Comparison of ENCODE assay signal across 12 cellular contexts in genomic region chr6:28769626-28770402, GRCh38.
DNase-seq lines count a peak whose midpoint lies in the region; ATAC-seq and TF ChIP-seq lines count a peak whose summit lies in the region.
"Had no signal": no experiment of that assay in that cellular context is flagged by ENCODE, and none has a peak within 500 bp of the region (broad histone marks: within the 10 kb centered on the region; RNA-seq: fewer than 3 reads in every experiment).

No MANE protein-coding gene starts in this region.

- H3K36me3 ChIP-seq in HCT116 (ENCODE audit: control insufficient read depth in 1 of 2, insufficient read depth in 2 of 2, low read length in 2 of 2): no peaks in the 10 kb centered on the region
- no peaks in the 10 kb centered on the region for H3K36me3 ChIP-seq in RWPE2 (ENCODE audit: low read depth)
- no peaks in the 10 kb centered on the region for H3K36me3 ChIP-seq in fibroblast of lung (ENCODE audit: control insufficient read depth, insufficient read depth, low read length)

- CTCF ChIA-PET in HCT116 (lab: Charles Lee): interaction anchor here (0.8 to 1.4 kb wide), 4 partner anchors 10 to 90 kb away, joined by 3 to 6 read pairs (median 3); no protein-coding TSS in a partner anchor

- H3K36me3 Mint-ChIP-seq in activated T-cell treated with anti-CD3 and anti-CD28 coated beads, Interleukin-2, amount 50 U/mL, for 72 hours (ENCODE audit: insufficient read depth in 2 of 2): peaks cover 15 to 23% of the 10 kb centered on the region in 2 donors
- H3K36me3 Mint-ChIP-seq in mesothelial cell of epicardium: no peaks in the 10 kb centered on the region

- H3K4me2 ChIP-seq in HCT116 (ENCODE audit: low read length) (0 out of 2 replicates have a peak overlapping the region, but pooled peaks have one; percentile 21), fibroblast of lung (ENCODE audit: extremely low read depth, insufficient read depth, low read length) (no peak overlapping the region)

- H3K27ac ChIP-seq in 22Rv1 (no peak overlapping the region), HCT116 (ENCODE audit: low read depth, low read length) (no peak overlapping the region), RWPE2 (ENCODE audit: poor library complexity, severe bottlenecking) (no peak overlapping the region), fibroblast of lung (ENCODE audit: insufficient read depth, low read length) (no peak overlapping the region)

- no peaks in the 10 kb centered on the region for H3K27me3 ChIP-seq in HCT116 (ENCODE audit: insufficient read depth, low read length)
- peaks cover 97% of the 10 kb centered on the region for H3K27me3 ChIP-seq in RWPE2 (ENCODE audit: insufficient read depth, poor library complexity, severe bottlenecking)
- peaks cover 34% of the 10 kb centered on the region for H3K27me3 ChIP-seq in fibroblast of lung (ENCODE audit: control insufficient read depth, insufficient read depth, low read length)

- H2AFZ ChIP-seq in HCT116 (ENCODE audit: low read depth, low read length, poor library complexity, severe bottlenecking): peak overlapping the region; percentile 87
- H2AFZ ChIP-seq in fibroblast of lung (ENCODE audit: low read length): no peak overlapping the region

- ATAC-seq in HCT116 (peak; percentile 71), RWPE2 (ENCODE audit: low read depth) (peak; percentile 72; the same call in 2 of the 3 replicates), HG02798 (IDR thresholded peaks at IDR 0.05; ENCODE audit: poor library complexity, unreplicated experiment) (no peak)
- no peak for ATAC-seq in activated T-cell treated with anti-CD3 and anti-CD28 coated beads, Interleukin-2, amount 50 U/mL, for 72 hours (replicated peaks in 1 of 2)

- H3K4me1 ChIP-seq in HCT116 (ENCODE audit: control insufficient read depth in 1 of 2, insufficient read depth in 2 of 2, low read length in 2 of 2) (peaks cover 22 to 36% of the 10 kb centered on the region in 2 experiments), RWPE2 (ENCODE audit: insufficient read depth, poor library complexity, severe bottlenecking) (no peaks in the 10 kb centered on the region), fibroblast of lung (ENCODE audit: control insufficient read depth, extremely low read depth, insufficient read depth, low read length) (no peaks in the 10 kb centered on the region)

- H3K9me3 ChIP-seq in HCT116 (ENCODE audit: control insufficient read depth in 1 of 2, insufficient read depth in 1 of 2, low read depth in 1 of 2, low read length in 2 of 2) (no peaks in the 10 kb centered on the region), RWPE2 (ENCODE audit: severe bottlenecking) (no peaks in the 10 kb centered on the region), fibroblast of lung (ENCODE audit: control insufficient read depth, insufficient read depth, low read depth, low read length) (no peaks in the 10 kb centered on the region)

- TF ChIP-seq RAD21 in HCT116 (IDR thresholded peaks at IDR 0.05; ENCODE audit: low read depth): peak; percentile 61

- TF ChIP-seq POLR2A in HCT116 (IDR thresholded peaks at IDR 0.05; ENCODE audit: borderline replicate concordance, extremely low read depth, insufficient read depth, insufficient read length): no peak

- H3K4me3 ChIP-seq in HCT116 (replicated peaks in 1 of 2; ENCODE audit: low read depth in 1 of 2, low read length in 2 of 2) (no peak overlapping the region), RWPE2 (ENCODE audit: severe bottlenecking) (no peak overlapping the region), fibroblast of lung (replicated peaks in 1 of 4; ENCODE audit: control extremely low read depth in 1 of 4, insufficient read depth in 1 of 4, low read depth in 3 of 4, low read length in 4 of 4) (no peak overlapping the region)

- H3K9me3 Mint-ChIP-seq in activated T-cell treated with anti-CD3 and anti-CD28 coated beads, Interleukin-2, amount 50 U/mL, for 72 hours: peaks cover 4 to 10% of the 10 kb centered on the region in 2 donors
- no peaks in the 10 kb centered on the region for H3K9me3 Mint-ChIP-seq in mesothelial cell of epicardium

- no peak overlapping the region for H3K27ac Mint-ChIP-seq in activated T-cell treated with anti-CD3 and anti-CD28 coated beads, Interleukin-2, amount 50 U/mL, for 72 hours
- H3K27ac Mint-ChIP-seq in mesothelial cell of epicardium: no peak overlapping the region
- H3K27ac Mint-ChIP-seq: activated naive CD4-positive, alpha-beta T cell treated with anti-CD3 and anti-CD28 coated beads for 36 hours; CD4-positive, CD25-positive, alpha-beta regulatory T cell had no signal

- POLR2A ChIA-PET in HCT116 (lab: Charles Lee): interaction anchor here (1.3 kb wide), 1 partner anchor 11 kb away, joined by 4 read pairs; no protein-coding TSS in a partner anchor

- no TSS peak for BruUV-seq in HCT116 (replicated peaks; lab: Mats Ljungman, UMichigan)

- TF ChIP-seq CTCF in 22Rv1 (IDR thresholded peaks at IDR 0.05) (peak; percentile 67), HCT116 (IDR thresholded peaks at IDR 0.05 in 2 of 3, conservative IDR thresholded peaks at IDR 0.05 in 1 of 3; ENCODE audit: borderline replicate concordance in 1 of 3, insufficient read depth in 1 of 3, low read depth in 2 of 3, low read length in 2 of 3) (peak; percentile 28 to 53 (median 35); a peak in 5 of 6 replicates), RWPE2 (IDR thresholded peaks at IDR 0.05; ENCODE audit: poor library complexity, severe bottlenecking) (no peak), fibroblast of lung (conservative IDR thresholded peaks at IDR 0.05 in 1 of 2, IDR thresholded peaks at IDR 0.05 in 1 of 2; ENCODE audit: low read depth in 1 of 2, low read length in 2 of 2) (no peak), mesothelial cell of epicardium (IDR thresholded peaks at IDR 0.05; ENCODE audit: unreplicated experiment) (no peak)

- H3K4me1 Mint-ChIP-seq in activated T-cell treated with anti-CD3 and anti-CD28 coated beads, Interleukin-2, amount 50 U/mL, for 72 hours (ENCODE audit: low read depth): peaks cover 26% of the 10 kb centered on the region
- H3K4me1 Mint-ChIP-seq in mesothelial cell of epicardium: peaks cover 6% of the 10 kb centered on the region

- no peaks in the 10 kb centered on the region for H3K79me2 ChIP-seq in HCT116 (ENCODE audit: insufficient read depth, low read length)
- no peaks in the 10 kb centered on the region for H3K79me2 ChIP-seq in fibroblast of lung (ENCODE audit: control insufficient read depth, insufficient read depth, low read length)

- H3K9ac ChIP-seq in HCT116 (ENCODE audit: low read length): no peak overlapping the region
- H3K9ac ChIP-seq in fibroblast of lung (ENCODE audit: insufficient read depth, low read length): no peak overlapping the region

- RAD21 ChIA-PET in HCT116 (lab: Charles Lee; ENCODE audit: low non-redundant PET in 1 of 2, low total read pairs in 2 of 2, uncharacterized antibody in 2 of 2, unreplicated experiment in 2 of 2): no interaction called here

- H3K9me2 ChIP-seq in HCT116 (ENCODE audit: insufficient read depth): no peaks in the 10 kb centered on the region

- intact Hi-C loops in HCT116 (cut with micrococcal nuclease): no loop called here

- H3K4me3 Mint-ChIP-seq in activated T-cell treated with anti-CD3 and anti-CD28 coated beads, Interleukin-2, amount 50 U/mL, for 72 hours: no peak overlapping the region
- no peak overlapping the region for H3K4me3 Mint-ChIP-seq in mesothelial cell of epicardium
- H3K4me3 Mint-ChIP-seq: activated naive CD4-positive, alpha-beta T cell treated with anti-CD3 and anti-CD28 coated beads for 36 hours; CD4-positive, CD25-positive, alpha-beta regulatory T cell had no signal

- peaks cover 97% of the 10 kb centered on the region for H3K27me3 Mint-ChIP-seq in activated T-cell treated with anti-CD3 and anti-CD28 coated beads, Interleukin-2, amount 50 U/mL, for 72 hours (ENCODE audit: low read depth)
- peaks cover 100% of the 10 kb centered on the region for H3K27me3 Mint-ChIP-seq in mesothelial cell of epicardium (ENCODE audit: low read depth)

- DNase-seq in HCT116 (ENCODE audit: low read depth, low spot score) (no peak), RWPE2 (ENCODE audit: low spot score) (no peak), fibroblast of lung (ENCODE audit: low read depth in 2 of 2) (peak; percentile 14 to 51), amygdala (lab: John Stamatoyannopoulos, UW) (no peak), mesothelial cell of epicardium (ENCODE audit: low spot score in 2 of 2, unreplicated experiment in 2 of 2) (no peak)
- DNase-seq in activated T-cell treated with anti-CD3 and anti-CD28 coated beads, Interleukin-2, amount 50 U/mL, for 72 hours: no peak
- DNase-seq: activated naive CD4-positive, alpha-beta T cell treated with anti-CD3 and anti-CD28 coated beads for 36 hours; CD4-positive, CD25-positive, alpha-beta regulatory T cell; NCI-H146; T-helper 2 cell had no signal

- no peaks in the 10 kb centered on the region for H4K20me1 ChIP-seq in HCT116 (ENCODE audit: insufficient read depth)
- H4K20me1 ChIP-seq in fibroblast of lung (ENCODE audit: control insufficient read depth, extremely low read depth, insufficient read depth, low read length): no peaks in the 10 kb centered on the region

TF ChIP-seq in HCT116, 20 proteins besides CTCF, POLR2A, EP300 and RAD21:
- TF ChIP-seq SP1 (IDR thresholded peaks at IDR 0.05; ENCODE audit: low read depth) (no peak), EZH2 (IDR thresholded peaks at IDR 0.05) (no peak)
TF ChIP-seq in HCT116: peak in this region for 0.

Comparison
In these comparisons a context has a peak if more than half of its experiments do, and no peak if none do; other contexts are left out.
1. CTCF ChIP-seq: peak in 22Rv1 (single experiment) and HCT116 (3 of 3); none in RWPE2 (single experiment), fibroblast of lung (0 of 2) and mesothelial cell of epicardium (single experiment).
2. ATAC-seq: peak in HCT116 (single experiment) and RWPE2 (single experiment); none in HG02798 (single experiment) and activated T-cell treated with anti-CD3 and anti-CD28 coated beads, Interleukin-2, amount 50 U/mL, for 72 hours (0 of 2).
3. DNase-seq: peak in fibroblast of lung (2 of 2); none in HCT116 (single experiment), RWPE2 (single experiment), activated T-cell treated with anti-CD3 and anti-CD28 coated beads, Interleukin-2, amount 50 U/mL, for 72 hours (0 of 2), amygdala (0 of 56) and mesothelial cell of epicardium (0 of 2).